1 cellular context compared by ENCODE assay signal in genomic region chr20:40668449-40669228, GRCh38.
TF ChIP-seq lines count a peak whose summit lies in the region.

No MANE protein-coding gene starts in this region.

TF ChIP-seq in HepG2, 621 proteins besides CTCF, POLR2A, EP300 and RAD21 (continues in another document):
- TF ChIP-seq ZBTB40 (IDR thresholded peaks at IDR 0.05) (no peak), ZBTB40 (CRISPR knock-in tag; IDR thresholded peaks at IDR 0.05) (peak; percentile 87; the same call in 1 of the 2 replicates), AHDC1 (CRISPR knock-in tag; IDR thresholded peaks at IDR 0.05; ENCODE audit: borderline replicate concordance) (peak; percentile 83), ZNF724P (CRISPR knock-in tag; IDR thresholded peaks at IDR 0.05; ENCODE audit: borderline replicate concordance) (0 out of 2 replicates have a peak, but pooled peaks have one; percentile 29), DMAP1 (CRISPR knock-in tag; IDR thresholded peaks at IDR 0.05) (peak; percentile 80; the same call in 1 of the 2 replicates), IRF2 (CRISPR knock-in tag; IDR thresholded peaks at IDR 0.05) (peak; percentile 82), ZNF180 (CRISPR knock-in tag; IDR thresholded peaks at IDR 0.05; ENCODE audit: borderline replicate concordance, low read depth) (no peak), SALL2 (CRISPR knock-in tag; IDR thresholded peaks at IDR 0.05) (peak; percentile 20; the same call in 1 of the 2 replicates), RARA (CRISPR knock-in tag; IDR thresholded peaks at IDR 0.05) (peak; percentile 74), HOXA3 (CRISPR knock-in tag; IDR thresholded peaks at IDR 0.05) (peak; percentile 85), HNF1A (IDR thresholded peaks at IDR 0.05; ENCODE audit: low read depth) (peak; percentile 28; the same call in 1 of the 2 replicates), HNF1A (CRISPR knock-in tag; IDR thresholded peaks at IDR 0.05; ENCODE audit: borderline replicate concordance) (no peak), ERF (CRISPR knock-in tag; IDR thresholded peaks at IDR 0.05) (peak; percentile 71; the same call in 1 of the 2 replicates), ZKSCAN1 (IDR thresholded peaks at IDR 0.05; ENCODE audit: low read length) (no peak), FOXK2 (IDR thresholded peaks at IDR 0.05) (no peak), ZGPAT (CRISPR knock-in tag; IDR thresholded peaks at IDR 0.05) (peak; percentile 82), ZNF839 (CRISPR knock-in tag; IDR thresholded peaks at IDR 0.05; ENCODE audit: borderline replicate concordance) (peak; percentile 36; the same call in 1 of the 2 replicates), ZBTB33 (CRISPR knock-in tag; IDR thresholded peaks at IDR 0.05) (peak; percentile 13; the same call in 1 of the 2 replicates), ZBTB7B (CRISPR knock-in tag; IDR thresholded peaks at IDR 0.05) (peak; percentile 82; the same call in 1 of the 2 replicates), RERE (CRISPR knock-in tag; IDR thresholded peaks at IDR 0.05; ENCODE audit: low read depth) (peak; percentile 70), PHF20 (CRISPR knock-in tag; IDR thresholded peaks at IDR 0.05) (peak; percentile 54; the same call in 1 of the 2 replicates)
